Comparison of ENCODE assay signal across 1 cellular context in genomic region chr17:62030264-62030663, GRCh38.
TF ChIP-seq lines count a peak whose summit lies in the region.

No MANE protein-coding gene starts in this region.

TF ChIP-seq in HepG2, 621 proteins besides CTCF, POLR2A, EP300 and RAD21:
- TF ChIP-seq NFYB (CRISPR knock-in tag; IDR thresholded peaks at IDR 0.05) (no peak), AGO2 (optimal IDR thresholded peaks at IDR 0.05; ENCODE audit: low read depth, low read length) (peak; percentile 46), ZFP41 (CRISPR knock-in tag; IDR thresholded peaks at IDR 0.05; ENCODE audit: borderline replicate concordance) (no peak), RBM22 (optimal IDR thresholded peaks at IDR 0.05; ENCODE audit: low read length) (peak; percentile 92), ZNF232 (CRISPR knock-in tag; IDR thresholded peaks at IDR 0.05; ENCODE audit: borderline replicate concordance) (no peak), ZNF280B (CRISPR knock-in tag; IDR thresholded peaks at IDR 0.05; ENCODE audit: borderline replicate concordance) (0 out of 2 replicates have a peak, but pooled peaks have one; percentile 37)
- TF ChIP-seq, protein P1, sequence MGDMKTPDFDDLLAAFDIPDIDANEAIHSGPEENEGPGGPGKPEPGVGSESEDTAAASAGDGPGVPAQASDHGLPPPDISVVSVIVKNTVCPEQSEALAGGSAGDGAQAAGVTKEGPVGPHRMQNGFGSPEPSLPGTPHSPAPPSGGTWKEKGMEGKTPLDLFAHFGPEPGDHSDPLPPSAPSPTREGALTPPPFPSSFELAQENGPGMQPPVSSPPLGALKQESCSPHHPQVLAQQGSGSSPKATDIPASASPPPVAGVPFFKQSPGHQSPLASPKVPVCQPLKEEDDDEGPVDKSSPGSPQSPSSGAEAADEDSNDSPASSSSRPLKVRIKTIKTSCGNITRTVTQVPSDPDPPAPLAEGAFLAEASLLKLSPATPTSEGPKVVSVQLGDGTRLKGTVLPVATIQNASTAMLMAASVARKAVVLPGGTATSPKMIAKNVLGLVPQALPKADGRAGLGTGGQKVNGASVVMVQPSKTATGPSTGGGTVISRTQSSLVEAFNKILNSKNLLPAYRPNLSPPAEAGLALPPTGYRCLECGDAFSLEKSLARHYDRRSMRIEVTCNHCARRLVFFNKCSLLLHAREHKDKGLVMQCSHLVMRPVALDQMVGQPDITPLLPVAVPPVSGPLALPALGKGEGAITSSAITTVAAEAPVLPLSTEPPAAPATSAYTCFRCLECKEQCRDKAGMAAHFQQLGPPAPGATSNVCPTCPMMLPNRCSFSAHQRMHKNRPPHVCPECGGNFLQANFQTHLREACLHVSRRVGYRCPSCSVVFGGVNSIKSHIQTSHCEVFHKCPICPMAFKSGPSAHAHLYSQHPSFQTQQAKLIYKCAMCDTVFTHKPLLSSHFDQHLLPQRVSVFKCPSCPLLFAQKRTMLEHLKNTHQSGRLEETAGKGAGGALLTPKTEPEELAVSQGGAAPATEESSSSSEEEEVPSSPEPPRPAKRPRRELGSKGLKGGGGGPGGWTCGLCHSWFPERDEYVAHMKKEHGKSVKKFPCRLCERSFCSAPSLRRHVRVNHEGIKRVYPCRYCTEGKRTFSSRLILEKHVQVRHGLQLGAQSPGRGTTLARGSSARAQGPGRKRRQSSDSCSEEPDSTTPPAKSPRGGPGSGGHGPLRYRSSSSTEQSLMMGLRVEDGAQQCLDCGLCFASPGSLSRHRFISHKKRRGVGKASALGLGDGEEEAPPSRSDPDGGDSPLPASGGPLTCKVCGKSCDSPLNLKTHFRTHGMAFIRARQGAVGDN (CRISPR knock-in tag; IDR thresholded peaks at IDR 0.05): 0 out of 2 replicates have a peak, but pooled peaks have one; percentile 19
